Comparison of ENCODE assay signal across 24 cellular contexts in genomic region chr20:60642048-60642447, GRCh38.
A peak's percentile ranks its signal among the peaks of the same experiment; 100 is the strongest.
DNase-seq lines count a peak whose midpoint lies in the region; FAIRE-seq lines count a peak whose summit lies in the region.
"Had no signal": no experiment of that assay in that cellular context is flagged by ENCODE, and none has a peak within 500 bp of the region (broad histone marks: within the 10 kb centered on the region; RNA-seq: fewer than 3 reads in every experiment).

No MANE protein-coding gene starts in this region.

- H4K20me1 ChIP-seq in GM23248 (ENCODE audit: insufficient read depth) = no peaks in the 10 kb centered on the region
- H4K20me1 ChIP-seq: BLaER1 treated with 17β-estradiol and CSF1 and Interleukin-3, amounts not matched to agents 10 nM and 100 nM had no signal

- no peak overlapping the region for H2AFZ ChIP-seq in GM23248

- H3K79me2 ChIP-seq in GM23248 (ENCODE audit: insufficient read depth) = no peaks in the 10 kb centered on the region

- no peaks in the 10 kb centered on the region for H3K27me3 ChIP-seq in GM23248 (replicated peaks; ENCODE audit: insufficient read depth)
- H3K27me3 ChIP-seq: BE2C; BLaER1 treated with 17β-estradiol and CSF1 and Interleukin-3, amounts not matched to agents 10 nM and 100 nM had no signal

- no peak overlapping the region for H3K4me3 ChIP-seq in GM23248
- H3K4me3 ChIP-seq: A549; BLaER1 treated with 17β-estradiol and CSF1 and Interleukin-3, amounts not matched to agents 10 nM and 100 nM had no signal

- FAIRE-seq in HTR-8/SVneo (lab: Jason Lieb, UNC) (peak; percentile 40), urothelium cell line (lab: Jason Lieb, UNC) (no peak)
- FAIRE-seq: A549, GM12891, GM18507, H1 had no signal

- H3K4me1 ChIP-seq in GM23248 (ENCODE audit: insufficient read depth) = no peaks in the 10 kb centered on the region
- H3K4me1 ChIP-seq: A549; BE2C; BLaER1 treated with 17β-estradiol and CSF1 and Interleukin-3, amounts not matched to agents 10 nM and 100 nM had no signal

- no peaks in the 10 kb centered on the region for H3K9me3 ChIP-seq in GM23248 (ENCODE audit: low read depth)
- H3K9me3 ChIP-seq: BE2C had no signal

- no peaks in the 10 kb centered on the region for H3K36me3 ChIP-seq in GM23248 (ENCODE audit: low read depth)
- H3K36me3 ChIP-seq: BE2C; BLaER1 treated with 17β-estradiol and CSF1 and Interleukin-3, amounts not matched to agents 10 nM and 100 nM had no signal

- in situ Hi-C loops in GM23248 (cut with MboI) = no loop called here

- H3F3A ChIP-seq in GM23248 (ENCODE audit: insufficient read depth) = no peaks in the 10 kb centered on the region

- no peak overlapping the region for H3K9ac ChIP-seq in GM23248
- H3K9ac ChIP-seq: BLaER1 treated with 17β-estradiol and CSF1 and Interleukin-3, amounts not matched to agents 10 nM and 100 nM had no signal

- H3K27ac ChIP-seq in GM23248 = no peak overlapping the region
- H3K27ac ChIP-seq: A549; BLaER1 treated with 17β-estradiol and CSF1 and Interleukin-3, amounts not matched to agents 10 nM and 100 nM had no signal

- 48 to 51% methylated on average over 8 of the region's 8 CpGs for WGBS in GM23248 (ENCODE audit: low coverage in 1 of 2, low lambda C conversion rate in 2 of 2, missing lambda C conversion rate in 2 of 2), 2 experiments

- no peaks in the 10 kb centered on the region for H3K9me2 ChIP-seq in GM23248 (ENCODE audit: insufficient read depth)

- H3K4me2 ChIP-seq in GM23248 (ENCODE audit: unreplicated experiment) = no peak overlapping the region
- H3K4me2 ChIP-seq: A549; BLaER1 treated with 17β-estradiol and CSF1 and Interleukin-3, amounts not matched to agents 10 nM and 100 nM had no signal

- peak; percentile 9 for DNase-seq in GM23248
- DNase-seq in HTR-8/SVneo (ENCODE audit: insufficient read length, low spot score) = no peak
- peak; percentile 58 for DNase-seq in astrocyte of the hippocampus (ENCODE audit: low read depth, low spot score)
- DNase-seq in urothelium cell line (ENCODE audit: low spot score) = peak; percentile 9
- no peak for DNase-seq in stimulated activated CD4-positive, alpha-beta T cell treated with anti-CD3 and anti-CD28 coated beads, Interleukin-2, amount 100 ng/mL, for 48 hours
- DNase-seq in OCI-M1 (lab: John Stamatoyannopoulos, UW) = no peak
- DNase-seq in GM19238 (ENCODE audit: insufficient read length, low spot score) = no peak
- DNase-seq: 8988T; ACHN; AML-193; BE2C; Calu3; CD4-positive, alpha-beta memory T cell; COR-L47; DMS53; DMS79 treated with DMSO at 0.1 percent for 48 hours; GF-D8; H7; HCEC 1CT had no signal

Comparison
In these comparisons a context has a peak if more than half of its experiments do, and no peak if none do; other contexts are left out.
1. DNase-seq: peak in GM23248 (single experiment), astrocyte of the hippocampus (single experiment) and urothelium cell line (single experiment); none in HTR-8/SVneo (single experiment), stimulated activated CD4-positive, alpha-beta T cell treated with anti-CD3 and anti-CD28 coated beads, Interleukin-2, amount 100 ng/mL, for 48 hours (0 of 2), OCI-M1 (single experiment) and GM19238 (single experiment).